17 cellular contexts compared by ENCODE assay signal in genomic region chr6:168302534-168302933, GRCh38. TPM values are rescaled to one million over a fixed set of nuclear protein-coding genes. Genes with fewer than 3 reads are reported as not detected.
A peak's percentile ranks its signal among the peaks of the same experiment; 100 is the strongest.
DNase-seq lines count a peak whose midpoint lies in the region; ATAC-seq and TF ChIP-seq lines count a peak whose summit lies in the region.
"Had no signal": no experiment of that assay in that cellular context is flagged by ENCODE, and none has a peak within 500 bp of the region (broad histone marks: within the 10 kb centered on the region; RNA-seq: fewer than 3 reads in every experiment).

No MANE protein-coding gene starts in this region.

- H3K27me3 ChIP-seq in gastroesophageal sphincter (peaks cover 14% of the 10 kb centered on the region), mesendoderm (ENCODE audit: insufficient read depth, low read length, poor library complexity) (no peaks in the 10 kb centered on the region)

- H3K4me3 ChIP-seq in gastroesophageal sphincter (no peak overlapping the region), mesendoderm (ENCODE audit: low read length) (no peak overlapping the region)

- H3K79me1 ChIP-seq in mesendoderm (ENCODE audit: low read length) = no peaks in the 10 kb centered on the region

- TF ChIP-seq EP300 in gastroesophageal sphincter (IDR thresholded peaks at IDR 0.05) = no peak

- TF ChIP-seq CTCF in gastroesophageal sphincter (IDR thresholded peaks at IDR 0.05) = no peak

- DNase-seq in CMK (ENCODE audit: low read depth) = peak; percentile 12
- DNase-seq in HuH-7 (ENCODE audit: low spot score) = peak; percentile 76
- peak; percentile 78 for DNase-seq in mesendoderm
- DNase-seq in stimulated activated CD4-positive, alpha-beta T cell treated with anti-CD3 and anti-CD28 coated beads, Interleukin-2, amount 100 ng/mL, for 24 hours = no peak
- no peak for DNase-seq in activated CD4-positive, alpha-beta T cell treated with anti-CD3 and anti-CD28 coated beads, Interleukin-2, amount 10 ng/mL, durations not matched to agents 24 days and 14 days
- DNase-seq in cerebellar cortex (ENCODE audit: low spot score) = no peak
- DNase-seq: activated effector memory CD4-positive, alpha-beta T cell treated with Interleukin-2 at 50 U/mL for 16 hours; amygdala; COR-L47; KG1; NCI-H82; stimulated activated CD4-positive, alpha-beta T cell treated with anti-CD3 and anti-CD28 coated beads, Interleukin-4, amount 100 ng/mL, for 1 hour; substantia nigra had no signal

- no peaks in the 10 kb centered on the region for H3K9me3 Mint-ChIP-seq in activated CD4-positive, alpha-beta T cell treated with anti-CD3 and anti-CD28 coated beads, Interleukin-2, amount 10 ng/mL, durations not matched to agents 24 days and 14 days
- H3K9me3 Mint-ChIP-seq: central memory CD8-positive, alpha-beta T cell; memory B cell had no signal

- H3K27ac ChIP-seq in gastroesophageal sphincter = no peak overlapping the region
- no peak overlapping the region for H3K27ac ChIP-seq in mesendoderm (ENCODE audit: low read depth, low read length)

- no peak overlapping the region for H4K8ac ChIP-seq in mesendoderm (ENCODE audit: low read depth, low read length)

- no peak overlapping the region for H3K23ac ChIP-seq in mesendoderm (ENCODE audit: low read length)

- no peak overlapping the region for H2BK120ac ChIP-seq in mesendoderm (ENCODE audit: low read depth, low read length)

- H3K4me1 ChIP-seq in gastroesophageal sphincter = no peaks in the 10 kb centered on the region
- H3K4me1 ChIP-seq in mesendoderm (ENCODE audit: control insufficient read depth, low read depth, low read length) = peaks cover 8% of the 10 kb centered on the region

- no peak overlapping the region for H3K27ac Mint-ChIP-seq in activated CD4-positive, alpha-beta T cell treated with anti-CD3 and anti-CD28 coated beads, Interleukin-2, amount 10 ng/mL, durations not matched to agents 24 days and 14 days
- H3K27ac Mint-ChIP-seq: memory B cell had no signal

- ATAC-seq in gastroesophageal sphincter (peak; percentile 25), GM21390 (IDR thresholded peaks at IDR 0.05; ENCODE audit: unreplicated experiment) (no peak)

- H3K36me3 ChIP-seq in gastroesophageal sphincter (no peaks in the 10 kb centered on the region), mesendoderm (ENCODE audit: control insufficient read depth, insufficient read depth, low read length) (no peaks in the 10 kb centered on the region)

- WGBS in gastroesophageal sphincter (ENCODE audit: low coverage in 1 of 2), 2 donors = 73 to 78% methylated on average over 4 of the region's 5 CpGs
- no CpG with 5 or more reads among the region's 5 CpGs for WGBS in mesendoderm (ENCODE audit: extremely low coverage, insufficient coverage, low lambda C conversion rate)

- intact Hi-C loops in activated CD4-positive, alpha-beta T cell treated with anti-CD3 and anti-CD28 coated beads, Interleukin-2, amount 10 ng/mL, durations not matched to agents 24 days and 14 days (cut with micrococcal nuclease) = no loop called here

- H2AK5ac ChIP-seq in mesendoderm (ENCODE audit: low read length) = no peak overlapping the region

- no peak overlapping the region for H3K4me2 ChIP-seq in mesendoderm (ENCODE audit: low read length)

- no peak overlapping the region for H4K5ac ChIP-seq in mesendoderm (ENCODE audit: low read length)

- no peaks in the 10 kb centered on the region for H3K9me3 ChIP-seq in gastroesophageal sphincter

- H3K56ac ChIP-seq in mesendoderm (ENCODE audit: low read length) = no peak overlapping the region

- H2BK5ac ChIP-seq in mesendoderm (ENCODE audit: low read length) = no peak overlapping the region

- H2BK15ac ChIP-seq in mesendoderm (replicated peaks; ENCODE audit: low read depth) = no peak overlapping the region

- no peaks in the 10 kb centered on the region for H3K36me3 Mint-ChIP-seq in activated CD4-positive, alpha-beta T cell treated with anti-CD3 and anti-CD28 coated beads, Interleukin-2, amount 10 ng/mL, durations not matched to agents 24 days and 14 days (ENCODE audit: low read depth)
- H3K36me3 Mint-ChIP-seq: memory B cell had no signal

- H3K9ac ChIP-seq in mesendoderm (ENCODE audit: low read length) = no peak overlapping the region

- H3K27me3 Mint-ChIP-seq in activated CD4-positive, alpha-beta T cell treated with anti-CD3 and anti-CD28 coated beads, Interleukin-2, amount 10 ng/mL, durations not matched to agents 24 days and 14 days = peaks cover 2% of the 10 kb centered on the region

- no peak overlapping the region for H3K18ac ChIP-seq in mesendoderm (ENCODE audit: low read length)

- no peak for TF ChIP-seq POLR2A in gastroesophageal sphincter (IDR thresholded peaks at IDR 0.05)

- H3K4me3 Mint-ChIP-seq in activated CD4-positive, alpha-beta T cell treated with anti-CD3 and anti-CD28 coated beads, Interleukin-2, amount 10 ng/mL, durations not matched to agents 24 days and 14 days = no peak overlapping the region
- H3K4me3 Mint-ChIP-seq: central memory CD8-positive, alpha-beta T cell; memory B cell had no signal

- H3K79me2 ChIP-seq in mesendoderm (ENCODE audit: control insufficient read depth, insufficient read depth, low read length) = no peaks in the 10 kb centered on the region

- no peaks in the 10 kb centered on the region for H3K4me1 Mint-ChIP-seq in activated CD4-positive, alpha-beta T cell treated with anti-CD3 and anti-CD28 coated beads, Interleukin-2, amount 10 ng/mL, durations not matched to agents 24 days and 14 days
- H3K4me1 Mint-ChIP-seq: central memory CD8-positive, alpha-beta T cell; memory B cell had no signal

- H3K4ac ChIP-seq in mesendoderm (ENCODE audit: low read depth, low read length) = no peak overlapping the region

RNA-seq across cellular contexts. Expression of gene DACT2, which starts 17.0 kb away (rescaled TPM):
- 1 to 10 TPM in 2 of 4 donors, under 1 TPM in 2; 0.54 to 4.3 (median 1.5) TPM for total RNA-seq in gastroesophageal sphincter
- 0.35 TPM for polyA plus RNA-seq in mesendoderm (2013, experiment 1 of 2)
- polyA plus RNA-seq in mesendoderm (2013, experiment 2 of 2) = 0.55 TPM
- 1.8 and 1.9 TPM in 2 replicates for total RNA-seq in activated CD4-positive, alpha-beta T cell treated with anti-CD3 and anti-CD28 coated beads, Interleukin-2, amount 10 ng/mL, durations not matched to agents 24 days and 14 days

Comparison
In these comparisons a context has a peak if more than half of its experiments do, and no peak if none do; other contexts are left out.
1. DNase-seq: peak in CMK (single experiment), HuH-7 (single experiment) and mesendoderm (single experiment); none in stimulated activated CD4-positive, alpha-beta T cell treated with anti-CD3 and anti-CD28 coated beads, Interleukin-2, amount 100 ng/mL, for 24 hours (0 of 2), activated CD4-positive, alpha-beta T cell treated with anti-CD3 and anti-CD28 coated beads, Interleukin-2, amount 10 ng/mL, durations not matched to agents 24 days and 14 days (single experiment) and cerebellar cortex (single experiment).